15 cellular contexts compared by ENCODE assay signal in genomic region chr20:51500936-51501335, GRCh38. TPM values are rescaled to one million over a fixed set of nuclear protein-coding genes. Genes with fewer than 3 reads are reported as not detected.
DNase-seq lines count a peak whose midpoint lies in the region; FAIRE-seq and TF ChIP-seq lines count a peak whose summit lies in the region.
"Had no signal": no experiment of that assay in that cellular context is flagged by ENCODE, and none has a peak within 500 bp of the region (broad histone marks: within the 10 kb centered on the region; RNA-seq: fewer than 3 reads in every experiment).

No MANE protein-coding gene starts in this region.

- no peak for FAIRE-seq in GM12891 (lab: Jason Lieb, UNC)

- DNase-seq in GM12891 (ENCODE audit: insufficient read length, low spot score), result no peak
- no peak for DNase-seq in activated T-helper 1 cell treated with anti-CD3 and anti-CD28 coated beads, Interleukin-12 subunit alpha, Interleukin-12 subunit beta, Interleukin-2, Interleukin-4 antibody, amounts not matched to agents 30 ng/mL and 10 ng/mL and 1 ng/mL, durations not matched to agents 14 hours and 24 hours and 36 hours (ENCODE audit: low spot score)
- DNase-seq in immature natural killer cell, result peak; percentile 75 to 77 (median 77)
- no peak for DNase-seq in hypothalamus (lab: John Stamatoyannopoulos, UW)
- DNase-seq in NCI-H1417 (lab: John Stamatoyannopoulos, UW), result no peak
- DNase-seq in posterior vena cava (ENCODE audit: low spot score), result no peak
- DNase-seq in cardiac septum (ENCODE audit: low spot score), result no peak
- DNase-seq: GOT3, NCI-H1417 treated with DMSO at 0.1 percent for 48 hours, NCI-H748 treated with DMSO at 0.1 percent for 48 hours, psoas muscle, tibial artery had no signal

- peaks cover 27% of the 10 kb centered on the region for H3K36me3 ChIP-seq in OCI-LY1 (ENCODE audit: insufficient read depth, low read length)
- H3K36me3 ChIP-seq: SJSA1, tibial artery had no signal

- H3K27ac Mint-ChIP-seq in activated T-helper 1 cell treated with anti-CD3 and anti-CD28 coated beads, Interleukin-12 subunit alpha, Interleukin-12 subunit beta, Interleukin-2, Interleukin-4 antibody, amounts not matched to agents 30 ng/mL and 10 ng/mL and 1 ng/mL, durations not matched to agents 14 hours and 24 hours and 36 hours, result peak overlapping the region; percentile 69
- H3K27ac Mint-ChIP-seq in immature natural killer cell, result peak overlapping the region; percentile 81 to 100 (median 90)

- no peak overlapping the region for H2AFZ ChIP-seq in OCI-LY1 (ENCODE audit: low read length)

- peak overlapping the region; percentile 17 for H3K4me3 Mint-ChIP-seq in activated T-helper 1 cell treated with anti-CD3 and anti-CD28 coated beads, Interleukin-12 subunit alpha, Interleukin-12 subunit beta, Interleukin-2, Interleukin-4 antibody, amounts not matched to agents 30 ng/mL and 10 ng/mL and 1 ng/mL, durations not matched to agents 14 hours and 24 hours and 36 hours
- peak overlapping the region; percentile 38 to 70 (median 54) for H3K4me3 Mint-ChIP-seq in immature natural killer cell
- H3K4me3 Mint-ChIP-seq: mesothelial cell of epicardium had no signal

- no peaks in the 10 kb centered on the region for H3K27me3 ChIP-seq in OCI-LY1 (ENCODE audit: insufficient read depth, low read length)
- H3K27me3 ChIP-seq: SJSA1, tibial artery had no signal

- no peaks in the 10 kb centered on the region for H3K79me2 ChIP-seq in OCI-LY1 (ENCODE audit: insufficient read depth, low read length)

- H3K27ac ChIP-seq in OCI-LY1 (ENCODE audit: low read depth, low read length, poor library complexity, severe bottlenecking), result peak overlapping the region; percentile 79
- H3K27ac ChIP-seq: psoas muscle, SJSA1, tibial artery had no signal

- H3K4me3 ChIP-seq in OCI-LY1 (ENCODE audit: low read depth, low read length, poor library complexity, severe bottlenecking), result no peak overlapping the region
- H3K4me3 ChIP-seq: psoas muscle, SJSA1, tibial artery had no signal

- peaks cover 4% of the 10 kb centered on the region; the same call in 1 of the 2 replicates for H3K9me3 ChIP-seq in OCI-LY1 (ENCODE audit: low read length)
- H3K9me3 ChIP-seq: psoas muscle, SJSA1, tibial artery had no signal

- TF ChIP-seq CTCF in OCI-LY1 (IDR thresholded peaks at IDR 0.05; ENCODE audit: low read length), result no peak

- TF ChIP-seq POLR2A in GM12891 (IDR thresholded peaks at IDR 0.05; ENCODE audit: low read depth, low read length), result no peak

- H3K9me2 ChIP-seq in OCI-LY1 (ENCODE audit: low read depth, low read length), result no peaks in the 10 kb centered on the region

- peaks cover 80% of the 10 kb centered on the region for H3K4me1 Mint-ChIP-seq in activated T-helper 1 cell treated with anti-CD3 and anti-CD28 coated beads, Interleukin-12 subunit alpha, Interleukin-12 subunit beta, Interleukin-2, Interleukin-4 antibody, amounts not matched to agents 30 ng/mL and 10 ng/mL and 1 ng/mL, durations not matched to agents 14 hours and 24 hours and 36 hours (ENCODE audit: low read depth)
- H3K4me1 Mint-ChIP-seq in immature natural killer cell, result peaks cover 96 to 98% of the 10 kb centered on the region in 2 donors

- peaks cover 86% of the 10 kb centered on the region for H3K4me1 ChIP-seq in OCI-LY1 (ENCODE audit: insufficient read depth, low read length, severe bottlenecking)

- no peaks in the 10 kb centered on the region; the same call in 1 of the 2 replicates for H3F3A ChIP-seq in OCI-LY1 (ENCODE audit: insufficient read depth, low read length)

- H3K36me3 Mint-ChIP-seq in activated T-helper 1 cell treated with anti-CD3 and anti-CD28 coated beads, Interleukin-12 subunit alpha, Interleukin-12 subunit beta, Interleukin-2, Interleukin-4 antibody, amounts not matched to agents 30 ng/mL and 10 ng/mL and 1 ng/mL, durations not matched to agents 14 hours and 24 hours and 36 hours (ENCODE audit: low read depth), result peaks cover 52% of the 10 kb centered on the region
- H3K36me3 Mint-ChIP-seq in immature natural killer cell, result peaks cover 24 to 38% (median 25%) of the 10 kb centered on the region in 3 donors

- no peak overlapping the region for H3K4me2 ChIP-seq in OCI-LY1 (ENCODE audit: low read length)

- H3K9me3 Mint-ChIP-seq in activated T-helper 1 cell treated with anti-CD3 and anti-CD28 coated beads, Interleukin-12 subunit alpha, Interleukin-12 subunit beta, Interleukin-2, Interleukin-4 antibody, amounts not matched to agents 30 ng/mL and 10 ng/mL and 1 ng/mL, durations not matched to agents 14 hours and 24 hours and 36 hours, result no peaks in the 10 kb centered on the region
- no peaks in the 10 kb centered on the region for H3K9me3 Mint-ChIP-seq in immature natural killer cell
- H3K9me3 Mint-ChIP-seq: mesothelial cell of epicardium had no signal

- H4K20me1 ChIP-seq in OCI-LY1 (ENCODE audit: insufficient read depth, low read length), result no peaks in the 10 kb centered on the region

- no peak overlapping the region for H3K9ac ChIP-seq in OCI-LY1 (ENCODE audit: low read length)

- H3K27me3 Mint-ChIP-seq in activated T-helper 1 cell treated with anti-CD3 and anti-CD28 coated beads, Interleukin-12 subunit alpha, Interleukin-12 subunit beta, Interleukin-2, Interleukin-4 antibody, amounts not matched to agents 30 ng/mL and 10 ng/mL and 1 ng/mL, durations not matched to agents 14 hours and 24 hours and 36 hours (ENCODE audit: insufficient read depth), result no peaks in the 10 kb centered on the region
- H3K27me3 Mint-ChIP-seq in immature natural killer cell (ENCODE audit: low read depth in 3 of 3), result peaks cover 21 to 37% (median 25%) of the 10 kb centered on the region in 3 donors

- intact Hi-C loops in activated T-helper 1 cell treated with anti-CD3 and anti-CD28 coated beads, Interleukin-12 subunit alpha, Interleukin-12 subunit beta, Interleukin-2, Interleukin-4 antibody, amounts not matched to agents 30 ng/mL and 10 ng/mL and 1 ng/mL, durations not matched to agents 14 hours and 24 hours and 36 hours (cut with micrococcal nuclease), result loop anchor here (1.0 kb wide), 10 partner anchors 11 to 160 kb away; no protein-coding TSS in a partner anchor
- intact Hi-C loops in posterior vena cava (cut with DNase I) (no loop called here), cardiac septum (cut with DNase I) (no loop called here)

TF ChIP-seq in GM12891, 5 proteins besides CTCF, POLR2A, EP300 and RAD21:
- no peak for TF ChIP-seq TAF1 (IDR thresholded peaks at IDR 0.05; ENCODE audit: low read depth, low read length)
- peak; percentile 15; the same call in 1 of the 2 replicates for TF ChIP-seq SPI1 (IDR thresholded peaks at IDR 0.05; ENCODE audit: low read depth, low read length)

RNA-seq across cellular contexts. Expression of gene NFATC2, which starts 41.6 kb away (rescaled TPM):
- 0.39 TPM for polyA plus RNA-seq in GM12891 (2012; ENCODE audit: low read depth, missing spikeins)
- total RNA-seq in activated T-helper 1 cell treated with anti-CD3 and anti-CD28 coated beads, Interleukin-12 subunit alpha, Interleukin-12 subunit beta, Interleukin-2, Interleukin-4 antibody, amounts not matched to agents 30 ng/mL and 10 ng/mL and 1 ng/mL, durations not matched to agents 14 hours and 24 hours and 36 hours, result 84.0 and 86.4 TPM in 2 replicates
- polyA plus RNA-seq in immature natural killer cell, result 100 to 1,000 TPM in 1 of 3 donors, 10 to 100 TPM in 2; 14.5 to 101 (median 21.3) TPM
- total RNA-seq in posterior vena cava (10 to 100 TPM in 1 of 2 donors, 1 to 10 TPM in 1; 4.4 to 11.8 TPM), cardiac septum (4.3 TPM)
- total RNA-seq: SJSA1 had no signal

Comparison
In these comparisons a context has a peak if more than half of its experiments do, and no peak if none do; other contexts are left out.
1. DNase-seq: peak in immature natural killer cell (3 of 3); none in GM12891 (single experiment), activated T-helper 1 cell treated with anti-CD3 and anti-CD28 coated beads, Interleukin-12 subunit alpha, Interleukin-12 subunit beta, Interleukin-2, Interleukin-4 antibody, amounts not matched to agents 30 ng/mL and 10 ng/mL and 1 ng/mL, durations not matched to agents 14 hours and 24 hours and 36 hours (single experiment), hypothalamus (0 of 51), NCI-H1417 (0 of 3), posterior vena cava (single experiment) and cardiac septum (single experiment).